8 cellular contexts compared by ENCODE assay signal in the genomic region with DNA sequence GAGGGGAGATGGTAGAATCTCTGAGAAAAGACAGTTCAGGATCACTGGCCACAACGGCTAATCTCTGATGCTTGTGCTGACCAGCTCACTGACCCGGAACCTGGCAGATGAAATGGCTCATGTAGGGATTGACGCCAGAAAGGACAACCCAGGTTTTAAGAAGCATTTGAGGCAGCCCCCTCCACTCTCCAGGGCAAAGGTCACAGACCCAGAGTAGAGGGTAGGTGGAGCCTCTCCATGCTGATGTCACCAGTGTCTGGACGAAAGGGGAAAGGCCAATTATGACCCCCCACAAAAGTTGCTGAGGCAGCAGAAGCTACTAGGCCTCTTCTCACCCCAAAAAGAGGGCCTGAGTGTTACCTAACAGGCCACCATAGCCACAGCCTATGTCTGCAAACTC. TPM values are rescaled to one million over a fixed set of nuclear protein-coding genes. Genes with fewer than 3 reads are reported as not detected.
DNase-seq lines count a peak whose midpoint lies in the region; ATAC-seq and TF ChIP-seq lines count a peak whose summit lies in the region.
"Had no signal": no experiment of that assay in that cellular context is flagged by ENCODE, and none has a peak within 500 bp of the region (broad histone marks: within the 10 kb centered on the region; RNA-seq: fewer than 3 reads in every experiment).

No MANE protein-coding gene starts in this region.

- H3K27ac ChIP-seq in DOHH2 (ENCODE audit: low read depth, low read length) (no peak overlapping the region), ascending aorta (peak overlapping the region; percentile 90 to 94)

- peaks cover 12 to 14% of the 10 kb centered on the region in 2 donors for H3K27me3 Mint-ChIP-seq in natural killer cell (ENCODE audit: low read depth in 2 of 2)

- no peaks in the 10 kb centered on the region for H3K9me3 Mint-ChIP-seq in natural killer cell

- ATAC-seq in natural killer cell (no peak), GM18867 (IDR thresholded peaks at IDR 0.05; ENCODE audit: unreplicated experiment) (no peak)

- H3K9me2 ChIP-seq in DOHH2 (replicated peaks; ENCODE audit: control insufficient read depth, low read length) = no peaks in the 10 kb centered on the region

- intact Hi-C loops in ascending aorta (cut with DNase I) = loop anchor here (1.0 kb wide), 1 partner anchor 18 kb away; a partner anchor contains a TSS
- intact Hi-C loops in natural killer cell (cut with micrococcal nuclease) = no loop called here

- H3K36me3 ChIP-seq in DOHH2 (ENCODE audit: control insufficient read depth, low read length) (peaks cover 24% of the 10 kb centered on the region), ascending aorta (peaks cover 0 to 11% of the 10 kb centered on the region in 2 donors)

- peaks cover 13% of the 10 kb centered on the region for H3K27me3 ChIP-seq in DOHH2 (ENCODE audit: control insufficient read depth, low read length)
- no peaks in the 10 kb centered on the region for H3K27me3 ChIP-seq in ascending aorta

- peaks cover 11% of the 10 kb centered on the region for H3K79me2 ChIP-seq in DOHH2 (ENCODE audit: control insufficient read depth, low read length)

- no peaks in the 10 kb centered on the region for H3K36me3 Mint-ChIP-seq in natural killer cell

- no peaks in the 10 kb centered on the region for H3K9me3 ChIP-seq in DOHH2 (ENCODE audit: control insufficient read depth, insufficient read depth, low read length)
- no peaks in the 10 kb centered on the region for H3K9me3 ChIP-seq in ascending aorta

- DNase-seq in LNCaP clone FGC (ENCODE audit: low read depth) (no peak), ascending aorta (ENCODE audit: low spot score in 2 of 2) (peak in 1 of 2 donors; percentile 60), natural killer cell (no peak), NCI-H226 (no peak), 8988T (no peak)
- DNase-seq: hypothalamus had no signal

- no peak overlapping the region for H3K27ac Mint-ChIP-seq in natural killer cell

- H4K20me1 ChIP-seq in DOHH2 (ENCODE audit: control insufficient read depth, insufficient read depth, low read depth, low read length) = no peaks in the 10 kb centered on the region

- peak overlapping the region; percentile 61 for H3K4me3 Mint-ChIP-seq in natural killer cell

- H3K4me3 ChIP-seq in DOHH2 (ENCODE audit: low read length) (peak overlapping the region; percentile 89), LNCaP clone FGC (ENCODE audit: low read depth, low read length) (peak overlapping the region; percentile 97), ascending aorta (no peak overlapping the region)

- peaks cover 23 to 25% of the 10 kb centered on the region in 2 donors for H3K4me1 Mint-ChIP-seq in natural killer cell

- no peaks in the 10 kb centered on the region for H3F3A ChIP-seq in DOHH2 (ENCODE audit: control insufficient read depth, insufficient read depth)

- peak overlapping the region; percentile 88 for H3K4me2 ChIP-seq in DOHH2 (ENCODE audit: low read length)

- H3K4me1 ChIP-seq in DOHH2 (ENCODE audit: control insufficient read depth, low read length) = peaks cover 29% of the 10 kb centered on the region
- peaks cover 2 to 27% of the 10 kb centered on the region in 2 donors for H3K4me1 ChIP-seq in ascending aorta

- no peak for TF ChIP-seq CTCF in DOHH2 (IDR thresholded peaks at IDR 0.05; ENCODE audit: low read depth, low read length, poor library complexity, severe bottlenecking)
- TF ChIP-seq CTCF in LNCaP clone FGC (IDR thresholded peaks at IDR 0.05; ENCODE audit: control insufficient read depth, extremely low read depth, insufficient read depth) = no peak
- TF ChIP-seq CTCF in ascending aorta (IDR thresholded peaks at IDR 0.05) = no peak
- TF ChIP-seq CTCF in natural killer cell (IDR thresholded peaks at IDR 0.05) = no peak

RNA-seq across cellular contexts. Expression of a gene that starts 1.2 kb away (rescaled TPM):
- total RNA-seq in ascending aorta = 29.8 TPM
- 10 to 100 TPM in 1 of 3 donors, 1 to 10 TPM in 2; 8.0 to 12.5 (median 8.8) TPM for total RNA-seq in natural killer cell

RNA-seq across cellular contexts. Expression of a gene that starts 1.7 kb away (rescaled TPM):
- 2.1 TPM for total RNA-seq in ascending aorta
- 1 to 10 TPM; 1.3 to 2.6 (median 2.2) TPM for total RNA-seq in natural killer cell

RNA-seq across cellular contexts. Expression of a gene that starts 3.9 kb away (rescaled TPM):
- not detected for total RNA-seq in ascending aorta
- total RNA-seq in natural killer cell = 1 to 10 TPM; 1.1 to 1.7 (median 1.6) TPM

RNA-seq across cellular contexts. Expression of a gene that starts 11.9 kb away (rescaled TPM):
- 46.8 TPM for total RNA-seq in ascending aorta
- 10 to 100 TPM; 17.6 to 19.7 (median 17.7) TPM for total RNA-seq in natural killer cell

RNA-seq across cellular contexts. Expression of a gene that starts 15.8 kb away (rescaled TPM):
- 8.4 TPM for total RNA-seq in ascending aorta
- 10 to 100 TPM; 25.4 to 28.4 (median 26.0) TPM for total RNA-seq in natural killer cell

Comparison
In these comparisons a context has a peak if more than half of its experiments do, and no peak if none do; other contexts are left out.
1. H3K4me3 ChIP-seq: peak in DOHH2 (single experiment) and LNCaP clone FGC (single experiment); none in ascending aorta (0 of 2).